In the genomic region with DNA sequence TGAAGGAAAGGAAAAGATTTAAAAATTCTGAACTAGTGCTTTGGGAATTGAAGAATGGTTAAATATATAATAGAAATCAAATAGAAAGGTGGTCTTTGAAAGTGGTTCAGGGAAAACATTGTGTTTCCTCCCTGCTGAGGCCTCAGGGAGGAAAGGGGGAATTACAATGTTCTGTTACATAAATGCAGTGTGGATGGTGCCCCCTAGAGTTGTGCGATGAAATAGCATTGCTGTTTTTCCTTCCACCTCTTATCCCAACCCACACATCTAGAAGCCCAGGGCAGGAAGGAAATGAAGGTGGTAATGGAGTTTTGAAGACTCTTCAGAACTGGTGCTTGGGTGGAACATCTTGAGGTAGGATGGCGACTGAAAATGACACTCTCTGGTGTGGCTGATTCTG, we compare ENCODE assay signal across 19 cellular contexts. TPM values are rescaled to one million over a fixed set of nuclear protein-coding genes. Genes with fewer than 3 reads are reported as not detected.
A peak's percentile ranks its signal among the peaks of the same experiment; 100 is the strongest.
DNase-seq lines count a peak whose midpoint lies in the region; ATAC-seq and TF ChIP-seq lines count a peak whose summit lies in the region.
"Had no signal": no experiment of that assay in that cellular context is flagged by ENCODE, and none has a peak within 500 bp of the region (broad histone marks: within the 10 kb centered on the region; RNA-seq: fewer than 3 reads in every experiment).

No MANE protein-coding gene starts in this region.

- in situ Hi-C loops in G401 (cut with HindIII; ENCODE audit: low sequenced_read_pairs) = no loop called here

- H2BK120ac ChIP-seq in mesendoderm (ENCODE audit: low read depth, low read length) = no peak overlapping the region

- H3K79me2 ChIP-seq in mesendoderm (ENCODE audit: control insufficient read depth, insufficient read depth, low read length) = no peaks in the 10 kb centered on the region

- H3K27ac ChIP-seq in A673 (ENCODE audit: low read depth, low read length, poor library complexity, severe bottlenecking) (no peak overlapping the region), esophagus muscularis mucosa (replicated peaks in 1 of 4) (no peak overlapping the region), mesendoderm (ENCODE audit: low read depth, low read length) (no peak overlapping the region)
- H3K27ac ChIP-seq: ovary had no signal

- H2BK15ac ChIP-seq in mesendoderm (replicated peaks; ENCODE audit: low read depth) = no peak overlapping the region

- H3K56ac ChIP-seq in mesendoderm (ENCODE audit: low read length) = no peak overlapping the region

- no peak for ATAC-seq in HG03196 (IDR thresholded peaks at IDR 0.05; ENCODE audit: unreplicated experiment)
- ATAC-seq: GM12878; stimulated activated naive CD8-positive, alpha-beta T cell treated with anti-CD3 and anti-CD28 coated beads, Interleukin-15, Interleukin-2, amounts not matched to agents 100 U/mL and 50 U/mL, for 24 hours had no signal

- H3K18ac ChIP-seq in mesendoderm (ENCODE audit: low read length) = no peak overlapping the region

- no peak overlapping the region for H4K5ac ChIP-seq in mesendoderm (ENCODE audit: low read length)

- BruUV-seq in A673 (replicated peaks; lab: Mats Ljungman, UMichigan) = no TSS peak

- CTCF ChIA-PET in A673 (lab: Charles Lee) = no interaction called here

- no peak overlapping the region for H3K9ac ChIP-seq in mesendoderm (ENCODE audit: low read length)

- H3K23ac ChIP-seq in mesendoderm (ENCODE audit: low read length) = no peak overlapping the region

- H4K8ac ChIP-seq in mesendoderm (ENCODE audit: low read depth, low read length) = no peak overlapping the region

- H3K4me1 ChIP-seq in A673 (ENCODE audit: insufficient read depth, low read length, poor library complexity, severe bottlenecking) (no peaks in the 10 kb centered on the region), esophagus muscularis mucosa (no peaks in the 10 kb centered on the region), mesendoderm (ENCODE audit: control insufficient read depth, low read depth, low read length) (peaks cover 2% of the 10 kb centered on the region)

- H3K9me3 ChIP-seq in A673 (ENCODE audit: low read depth, low read length, poor library complexity, severe bottlenecking) (no peaks in the 10 kb centered on the region), esophagus muscularis mucosa (no peaks in the 10 kb centered on the region)
- H3K9me3 ChIP-seq: ovary had no signal

- intact Hi-C loops in A673 (cut with micrococcal nuclease; ENCODE audit: unreplicated experiment) = loop anchor here (10.0 kb wide), 1 partner anchor 359 kb away; no protein-coding TSS in a partner anchor
- intact Hi-C loops in esophagus muscularis mucosa (cut with DNase I) = no loop called here

- POLR2A ChIA-PET in A673 (lab: Charles Lee; ENCODE audit: low non-redundant PET) = no interaction called here

- no peaks in the 10 kb centered on the region for H3K36me3 ChIP-seq in A673 (ENCODE audit: insufficient read depth, low read length, poor library complexity, severe bottlenecking)
- H3K36me3 ChIP-seq in esophagus muscularis mucosa = no peaks in the 10 kb centered on the region
- H3K36me3 ChIP-seq in mesendoderm (ENCODE audit: control insufficient read depth, insufficient read depth, low read length) = no peaks in the 10 kb centered on the region
- H3K36me3 ChIP-seq: ovary had no signal

- no peaks in the 10 kb centered on the region for H3K79me1 ChIP-seq in mesendoderm (ENCODE audit: low read length)

- WGBS in esophagus muscularis mucosa = 100% methylated on average over 2 of the region's 2 CpGs
- no CpG with 5 or more reads among the region's 2 CpGs for WGBS in mesendoderm (ENCODE audit: extremely low coverage, insufficient coverage, low lambda C conversion rate)

- H3K4me3 ChIP-seq in A673 (ENCODE audit: low read depth, low read length, poor library complexity, severe bottlenecking) = no peak overlapping the region
- H3K4me3 ChIP-seq in GM12864 (ENCODE audit: low read depth, low read length) = no peak overlapping the region
- no peak overlapping the region for H3K4me3 ChIP-seq in esophagus muscularis mucosa
- H3K4me3 ChIP-seq in mesendoderm (ENCODE audit: low read length) = no peak overlapping the region
- H3K4me3 ChIP-seq: GM12878, ovary had no signal

- no peak for TF ChIP-seq EP300 in esophagus muscularis mucosa (IDR thresholded peaks at IDR 0.05)

- peaks cover 32% of the 10 kb centered on the region for H3K27me3 ChIP-seq in A673 (replicated peaks; ENCODE audit: insufficient read depth, low read depth, low read length, poor library complexity)
- H3K27me3 ChIP-seq in esophagus muscularis mucosa = peaks cover 0 to 37% (median 4%) of the 10 kb centered on the region in 4 donors
- H3K27me3 ChIP-seq in mesendoderm (ENCODE audit: insufficient read depth, low read length, poor library complexity) = peaks cover 3% of the 10 kb centered on the region
- H3K27me3 ChIP-seq: ovary had no signal

- H2AK5ac ChIP-seq in mesendoderm (ENCODE audit: low read length) = no peak overlapping the region

- H2BK5ac ChIP-seq in mesendoderm (ENCODE audit: low read length) = no peak overlapping the region

- no peak for TF ChIP-seq POLR2A in esophagus muscularis mucosa (IDR thresholded peaks at IDR 0.05; ENCODE audit: low read depth)

- no peak for DNase-seq in A673 (ENCODE audit: low spot score)
- DNase-seq in GM12864 (ENCODE audit: low read depth) = no peak
- DNase-seq in NCI-H146 treated with DMSO at 0.1 percent for 48 hours (lab: John Stamatoyannopoulos, UW; ENCODE audit: unreplicated experiment) = peak; percentile 29
- DNase-seq in esophagus muscularis mucosa (ENCODE audit: extremely low spot score) = peak; percentile 87
- no peak for DNase-seq in DMS79 treated with DMSO at 0.1 percent for 48 hours (lab: John Stamatoyannopoulos, UW)
- DNase-seq in mesendoderm = no peak
- no peak for DNase-seq in G401 (ENCODE audit: low spot score)
- DNase-seq: activated CD4-positive, alpha-beta memory T cell treated with anti-CD3 and anti-CD28 coated beads, Interleukin-2, amount 10 ng/mL, durations not matched to agents 7 days and 5 days; AML-193; cortex of kidney; KBM-7; NCI-H2081 treated with DMSO at 0.1 percent for 48 hours; NK-92 treated with Interleukin-12 subunit alpha and Interleukin-12 subunit beta, amount 100 ng/mL, for 24 hours; ovary; stimulated activated naive CD8-positive, alpha-beta T cell treated with anti-CD3 and anti-CD28 coated beads, Interleukin-15, Interleukin-2, amounts not matched to agents 100 U/mL and 50 U/mL, for 24 hours had no signal

- no peak overlapping the region for H3K4me2 ChIP-seq in mesendoderm (ENCODE audit: low read length)

- TF ChIP-seq CTCF in A673 (conservative IDR thresholded peaks at IDR 0.05; ENCODE audit: low read depth, low read length) = peak; percentile 61
- TF ChIP-seq CTCF in GM12864 (IDR thresholded peaks at IDR 0.05; ENCODE audit: low read depth, low read length, missing control alignments) = peak; percentile 37
- TF ChIP-seq CTCF in esophagus muscularis mucosa (IDR thresholded peaks at IDR 0.05) = no peak

- H3K4ac ChIP-seq in mesendoderm (ENCODE audit: low read depth, low read length) = no peak overlapping the region

RNA-seq across cellular contexts. Expression of a gene that starts 6.4 kb away (rescaled TPM):
- total RNA-seq in A673 (2021) (16.6 and 17.6 TPM in 2 replicates), esophagus muscularis mucosa (under 1 TPM in 1 of 4 donors, not detected in 3; 0.11 TPM)
- polyA plus RNA-seq in mesendoderm (2013, experiment 1 of 2) = 3.6 TPM
- 3.6 TPM for polyA plus RNA-seq in mesendoderm (2013, experiment 2 of 2)
- not detected in 2 replicates for total RNA-seq in G401 (2014; rRNA removed; shearing (Covaris generic))
- total RNA-seq: activated CD4-positive, alpha-beta memory T cell treated with anti-CD3 and anti-CD28 coated beads, Interleukin-2, amount 10 ng/mL, durations not matched to agents 7 days and 5 days; activated T-helper 1 cell treated with anti-CD3 and anti-CD28 coated beads, Interleukin-12 subunit alpha, Interleukin-12 subunit beta, Interleukin-2, Interleukin-4 antibody, amounts not matched to agents 30 ng/mL and 10 ng/mL and 1 ng/mL, durations not matched to agents 14 hours and 24 hours and 36 hours; GM12878; mononuclear cell had no signal
- polyA plus RNA-seq: GM12878 had no signal

Comparison
In these comparisons a context has a peak if more than half of its experiments do, and no peak if none do; other contexts are left out.
1. DNase-seq: peak in NCI-H146 treated with DMSO at 0.1 percent for 48 hours (single experiment) and esophagus muscularis mucosa (single experiment); none in A673 (single experiment), GM12864 (single experiment), DMS79 treated with DMSO at 0.1 percent for 48 hours (single experiment), mesendoderm (single experiment) and G401 (single experiment).
2. CTCF ChIP-seq: peak in A673 (single experiment) and GM12864 (single experiment); none in esophagus muscularis mucosa (0 of 3).
3. RNA of a gene that starts 6.4 kb away (total RNA-seq): 16.6 to 17.6 TPM in A673; 0.11 TPM in esophagus muscularis mucosa and not detected in G401; every median in the first group is over 10 times any median in the second.